ENCODE assay signal across 12 cellular contexts in genomic region chr4:6772223-6772928, GRCh38. TPM values are rescaled to one million over a fixed set of nuclear protein-coding genes. Genes with fewer than 3 reads are reported as not detected.
A peak's percentile ranks its signal among the peaks of the same experiment; 100 is the strongest.
DNase-seq lines count a peak whose midpoint lies in the region; ATAC-seq and TF ChIP-seq lines count a peak whose summit lies in the region.
"Had no signal": no experiment of that assay in that cellular context is flagged by ENCODE, and none has a peak within 500 bp of the region (broad histone marks: within the 10 kb centered on the region; RNA-seq: fewer than 3 reads in every experiment).

No MANE protein-coding gene starts in this region.

- peak overlapping the region in 3 of 5 experiments; percentile 54 to 90 (median 83) for H3K27ac Mint-ChIP-seq in brain
- H3K27ac Mint-ChIP-seq: activated CD4-positive, alpha-beta T cell treated with anti-CD3 and anti-CD28 coated beads, Interleukin-2, amount 10 ng/mL, durations not matched to agents 24 days and 14 days; activated naive CD4-positive, alpha-beta T cell treated with anti-CD3 and anti-CD28 coated beads, Interleukin-2, amount 50 U/mL, for 24 hours; H9 had no signal

- DNase-seq in MV-4-11 (lab: John Stamatoyannopoulos, UW) (peak; percentile 5), kidney epithelial cell (ENCODE audit: low read depth) (no peak), tibial artery (peak in 1 of 2 donors; percentile 23), ACHN (no peak)
- DNase-seq: activated CD4-positive, alpha-beta T cell treated with anti-CD3 and anti-CD28 coated beads, Interleukin-2, amount 10 ng/mL, durations not matched to agents 24 days and 14 days; H9; NCI-H2029 treated with DMSO at 0.1 percent for 48 hours; stimulated activated naive CD4-positive, alpha-beta T cell treated with Interleukin-2 at 50 U/mL for 16 hours had no signal

- peak overlapping the region in 1 of 5 experiments; percentile 6 for H3K4me3 Mint-ChIP-seq in brain
- H3K4me3 Mint-ChIP-seq: activated CD4-positive, alpha-beta T cell treated with anti-CD3 and anti-CD28 coated beads, Interleukin-2, amount 10 ng/mL, durations not matched to agents 24 days and 14 days; activated naive CD4-positive, alpha-beta T cell treated with anti-CD3 and anti-CD28 coated beads, Interleukin-2, amount 50 U/mL, for 24 hours; H9 had no signal

- no peak overlapping the region for H3K4me3 ChIP-seq in kidney epithelial cell (ENCODE audit: low read depth, low read length)
- no peak overlapping the region for H3K4me3 ChIP-seq in tibial artery

- in situ Hi-C loops in ACHN (cut with HindIII; ENCODE audit: low pct_ligation_motif_present, low pct_unique_long_range_greater_than_20kb, low sequenced_read_pairs) = no loop called here

- peaks cover 18% of the 10 kb centered on the region for H3K4me1 Mint-ChIP-seq in brain

- peaks cover 9% of the 10 kb centered on the region for H3K27me3 Mint-ChIP-seq in brain
- H3K27me3 Mint-ChIP-seq: activated naive CD4-positive, alpha-beta T cell treated with anti-CD3 and anti-CD28 coated beads, Interleukin-2, amount 50 U/mL, for 24 hours had no signal

- intact Hi-C loops in tibial artery (cut with DNase I; ENCODE audit: low total_unique reads) = loop anchor here (10.0 kb wide), 1 partner anchor 198 kb away; the partner anchor contains the start of gene MAN2B2

- TF ChIP-seq CTCF in brain (conservative IDR thresholded peaks at IDR 0.05) = no peak
- peak; percentile 16 for TF ChIP-seq CTCF in kidney epithelial cell (IDR thresholded peaks at IDR 0.05; ENCODE audit: insufficient read depth, low read length, poor library complexity, severe bottlenecking)
- TF ChIP-seq CTCF in tibial artery (IDR thresholded peaks at IDR 0.05) = no peak

- peaks cover 0 to 4% (median 0%) of the 10 kb centered on the region in 5 experiments for H3K9me3 Mint-ChIP-seq in brain
- H3K9me3 Mint-ChIP-seq: activated CD4-positive, alpha-beta T cell treated with anti-CD3 and anti-CD28 coated beads, Interleukin-2, amount 10 ng/mL, durations not matched to agents 24 days and 14 days; activated naive CD4-positive, alpha-beta T cell treated with anti-CD3 and anti-CD28 coated beads, Interleukin-2, amount 50 U/mL, for 24 hours; H9 had no signal

- H3K27ac ChIP-seq in tibial artery = peak overlapping the region; percentile 81 to 86

- H3K36me3 ChIP-seq in kidney epithelial cell (ENCODE audit: control insufficient read depth, insufficient read depth, low read length) (no peaks in the 10 kb centered on the region), tibial artery (no peaks in the 10 kb centered on the region)

- no peaks in the 10 kb centered on the region for H3K9me3 ChIP-seq in tibial artery

- H3K36me3 Mint-ChIP-seq in brain = no peaks in the 10 kb centered on the region
- H3K36me3 Mint-ChIP-seq: activated naive CD4-positive, alpha-beta T cell treated with anti-CD3 and anti-CD28 coated beads, Interleukin-2, amount 50 U/mL, for 24 hours had no signal

- no peak for ATAC-seq in GM18517 (IDR thresholded peaks at IDR 0.05; ENCODE audit: unreplicated experiment)
- no peak for ATAC-seq in GM19397 (IDR thresholded peaks at IDR 0.05; ENCODE audit: unreplicated experiment)

- H3K4me1 ChIP-seq in tibial artery = peaks cover 0 to 62% (median 50%) of the 10 kb centered on the region in 4 donors

- H3K27me3 ChIP-seq in kidney epithelial cell (ENCODE audit: control insufficient read depth, insufficient read depth, low read length) = no peaks in the 10 kb centered on the region
- H3K27me3 ChIP-seq in tibial artery = no peaks in the 10 kb centered on the region

RNA-seq across cellular contexts. Expression of gene KIAA0232, which starts 10.2 kb away (rescaled TPM):
- 11.3 TPM for polyA plus RNA-seq in brain (ENCODE audit: insufficient read depth, low read depth, low replicate concordance)
- 23.0 and 32.1 TPM in 2 replicates for total RNA-seq in kidney epithelial cell

RNA-seq across cellular contexts. Expression of gene BLOC1S4, which starts 56.4 kb away (rescaled TPM):
- 11.0 TPM for polyA plus RNA-seq in brain (ENCODE audit: insufficient read depth, low read depth, low replicate concordance)
- total RNA-seq in kidney epithelial cell = 21.4 and 23.3 TPM in 2 replicates
